In the genomic region with DNA sequence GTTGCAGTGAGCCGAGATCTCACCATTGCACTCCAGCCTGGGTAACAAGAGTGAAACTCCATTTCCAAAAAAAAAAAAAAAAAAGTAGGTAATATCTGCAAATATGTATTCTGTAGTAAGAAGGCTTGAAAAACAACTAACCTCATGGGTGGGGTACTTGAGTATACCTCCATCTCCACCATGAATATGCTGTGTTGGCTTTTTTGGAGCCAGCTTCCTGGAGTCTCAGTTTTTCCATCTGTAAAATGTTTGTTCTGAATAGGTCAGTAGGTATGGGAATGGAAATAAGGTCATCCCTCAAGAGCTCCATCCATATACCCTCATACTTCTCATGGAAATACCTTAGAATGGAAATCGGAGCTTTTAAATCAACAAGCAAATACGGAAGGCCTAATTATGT, we compare ENCODE assay signal across 34 cellular contexts.
"Had no signal": no experiment of that assay in that cellular context is flagged by ENCODE, and none has a peak within 500 bp of the region (broad histone marks: within the 10 kb centered on the region; RNA-seq: fewer than 3 reads in every experiment).

No MANE protein-coding gene starts in this region.

- H3K27me3 ChIP-seq: MG63 had no signal

- DNase-seq: Karpas-422, Kasumi-1, MG63, MM.1S, MV-4-11, NCI-H1048, NCI-H1092, NCI-H1092 treated with DMSO at 0.1 percent for 48 hours, NCI-H1105, NCI-H1105 treated with DMSO at 0.1 percent for 48 hours, NCI-H1417, NCI-H1417 treated with DMSO at 0.1 percent for 48 hours, NCI-H1436, NCI-H1436 treated with DMSO at 0.1 percent for 48 hours, NCI-H146, NCI-H1694, NCI-H1694 treated with DMSO at 0.1 percent for 48 hours, NCI-H187, NCI-H187 treated with DMSO at 0.1 percent for 48 hours, NCI-H1930, NCI-H2029, NCI-H2029 treated with DMSO at 0.1 percent for 48 hours, NCI-H2081, NCI-H2081 treated with DMSO at 0.1 percent for 48 hours, NCI-H2107, NCI-H2171, NCI-H2171 treated with DMSO at 0.1 percent for 48 hours, NCI-H2227 treated with DMSO at 0.1 percent for 48 hours, NCI-H226, NCI-H345, NCI-H446, NCI-H446 treated with DMSO at 0.1 percent for 48 hours, NCI-H510A, NCI-H510A treated with DMSO at 0.1 percent for 48 hours had no signal

- H3K9me3 ChIP-seq: MG63 had no signal

- H3K4me3 ChIP-seq: MG63 had no signal

- H3K36me3 ChIP-seq: MG63 had no signal
